In genomic region chr10:35195361-35196306, GRCh38 we compare ENCODE assay signal across 1 cellular context.
TF ChIP-seq lines count a peak whose summit lies in the region.

No MANE protein-coding gene starts in this region.

TF ChIP-seq in K562, 482 proteins besides CTCF, POLR2A, EP300 and RAD21 (continued from another document and continues in another):
- peak; percentile 64 for TF ChIP-seq FOSL1 (tag; conservative IDR thresholded peaks at IDR 0.05)
- TF ChIP-seq IFI16 (CRISPR knock-in tag; IDR thresholded peaks at IDR 0.05): no peak
- no peak for TF ChIP-seq ZNF140 (CRISPR knock-in tag; IDR thresholded peaks at IDR 0.05)
- peak; percentile 90; the same call in 1 of the 2 replicates for TF ChIP-seq TARDBP (IDR thresholded peaks at IDR 0.05)
- no peak for TF ChIP-seq HCFC1 (IDR thresholded peaks at IDR 0.05; ENCODE audit: low read depth, low read length)
- TF ChIP-seq ZNF512 (tag; IDR thresholded peaks at IDR 0.05): peak; percentile 48; the same call in 1 of the 2 replicates
- no peak for TF ChIP-seq FOXJ3 (CRISPR knock-in tag; IDR thresholded peaks at IDR 0.05)
- no peak for TF ChIP-seq ZBTB26 (CRISPR knock-in tag; IDR thresholded peaks at IDR 0.05)
- TF ChIP-seq PHTF2 (CRISPR knock-in tag; IDR thresholded peaks at IDR 0.05): no peak
- no peak for TF ChIP-seq ZNF436 (CRISPR knock-in tag; IDR thresholded peaks at IDR 0.05)
- TF ChIP-seq PHB2 (IDR thresholded peaks at IDR 0.05; ENCODE audit: low read depth): no peak
- TF ChIP-seq L3MBTL2 (IDR thresholded peaks at IDR 0.05): peak; percentile 51
- 0 out of 2 replicates have a peak, but pooled peaks have one; percentile 25 for TF ChIP-seq POLR2AphosphoS5 (IDR thresholded peaks at IDR 0.05; ENCODE audit: control insufficient read depth, insufficient read depth, low read depth, low read length)
- peak; percentile 22 to 37; a peak in 2 of 4 replicates for TF ChIP-seq MLLT1 (IDR thresholded peaks at IDR 0.05)
- TF ChIP-seq TAF9B (IDR thresholded peaks at IDR 0.05; ENCODE audit: partially characterized antibody): peak; percentile 40
- TF ChIP-seq THRB (CRISPR knock-in tag; conservative IDR thresholded peaks at IDR 0.05): peak; percentile 68; the same call in 1 of the 2 replicates
- TF ChIP-seq ZSCAN29 (IDR thresholded peaks at IDR 0.05): no peak
- 0 out of 2 replicates have a peak, but pooled peaks have one; percentile 29 for TF ChIP-seq NFIC (IDR thresholded peaks at IDR 0.05)
- 0 out of 4 replicates have a peak, but pooled peaks of 1 of the 2 experiments have one; percentile 3 for TF ChIP-seq TBL1XR1 (IDR thresholded peaks at IDR 0.05; ENCODE audit: low read length in 2 of 2)
- no peak for TF ChIP-seq DNMT1 (IDR thresholded peaks at IDR 0.05)
- TF ChIP-seq FOXM1 (IDR thresholded peaks at IDR 0.05; ENCODE audit: low read depth): peak; percentile 39; the same call in 1 of the 2 replicates
- no peak for TF ChIP-seq FOXM1 (CRISPR knock-in tag; IDR thresholded peaks at IDR 0.05; ENCODE audit: low read depth)
- TF ChIP-seq ZNF717 (CRISPR knock-in tag; IDR thresholded peaks at IDR 0.05): no peak
- peak in 1 of 2 experiments; percentile 90; a peak in 2 of 4 replicates for TF ChIP-seq ZNF318 (IDR thresholded peaks at IDR 0.05; ENCODE audit: borderline replicate concordance in 1 of 2, low read depth in 1 of 2)
- no peak for TF ChIP-seq HMGN3 (IDR thresholded peaks at IDR 0.05; ENCODE audit: borderline replicate concordance, extremely low read depth, insufficient read length, low read depth, low read length)
- no peak for TF ChIP-seq RBFOX2 (IDR thresholded peaks at IDR 0.05; ENCODE audit: low read depth, low read length)
- TF ChIP-seq HNRNPLL (IDR thresholded peaks at IDR 0.05; ENCODE audit: low read depth, low read length, poor library complexity, severe bottlenecking): peak; percentile 39
- peak; percentile 51 to 66; a peak in 2 of 4 replicates for TF ChIP-seq ETV6 (IDR thresholded peaks at IDR 0.05; ENCODE audit: borderline replicate concordance in 1 of 2, low read depth in 2 of 2, low read length in 1 of 2)
- TF ChIP-seq ETV6 (CRISPR knock-in tag; IDR thresholded peaks at IDR 0.05; ENCODE audit: borderline replicate concordance): no peak
- TF ChIP-seq ZNF586 (CRISPR knock-in tag; conservative IDR thresholded peaks at IDR 0.05): no peak
- TF ChIP-seq HINFP (tag; conservative IDR thresholded peaks at IDR 0.05; ENCODE audit: low read depth): 0 out of 2 replicates have a peak, but pooled peaks have one; percentile 20
- TF ChIP-seq ZNF407 (IDR thresholded peaks at IDR 0.05; ENCODE audit: low read depth): no peak
- no peak; the same call in 1 of the 2 replicates for TF ChIP-seq NR2C2 (CRISPR knock-in tag; IDR thresholded peaks at IDR 0.05)
- TF ChIP-seq NR2C2 (tag; IDR thresholded peaks at IDR 0.05): peak; percentile 36; the same call in 1 of the 2 replicates
- peak; percentile 64 for TF ChIP-seq POLR2B (IDR thresholded peaks at IDR 0.05; ENCODE audit: low read depth, partially characterized antibody)
- no peak for TF ChIP-seq FUS (optimal IDR thresholded peaks at IDR 0.05; ENCODE audit: low read depth, low read length)
